In the genomic region with DNA sequence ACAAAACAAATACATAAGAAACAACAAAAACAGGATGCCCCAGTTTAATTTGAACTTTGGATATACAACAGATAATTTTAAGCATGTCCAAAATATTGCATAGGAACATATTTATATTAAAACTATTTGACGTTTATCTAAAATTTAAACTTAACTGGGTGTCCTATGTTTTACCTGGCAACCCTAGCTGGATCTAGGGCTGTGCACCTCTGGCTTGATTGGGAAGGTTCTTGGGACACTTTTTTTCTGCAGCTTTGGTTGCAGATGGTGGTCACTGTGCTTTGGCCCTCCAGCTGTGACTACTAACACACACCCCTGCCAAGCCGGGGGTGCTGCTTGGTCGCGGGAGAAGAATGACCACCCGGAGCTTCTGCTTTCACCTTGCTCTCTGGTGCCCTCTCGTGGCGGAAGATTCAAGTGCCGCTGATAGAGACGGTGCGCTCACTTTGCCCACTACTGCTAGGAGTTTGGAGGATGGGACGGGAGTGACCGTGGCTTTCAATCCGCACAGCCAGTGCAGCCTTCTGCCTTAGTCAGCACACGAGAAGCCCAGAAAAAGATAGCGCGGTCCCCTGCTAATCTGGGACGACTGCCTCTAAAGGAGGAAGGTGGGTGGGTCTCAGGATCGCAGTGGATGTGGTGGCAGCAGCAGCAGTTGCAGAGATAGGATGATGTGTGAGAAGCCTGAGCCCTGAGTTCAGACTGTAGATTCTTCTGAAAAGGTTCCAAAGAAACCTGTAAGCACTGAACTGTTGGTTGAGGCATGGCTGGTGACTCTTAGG, we compare ENCODE assay signal across 9 cellular contexts. TPM values are rescaled to one million over a fixed set of nuclear protein-coding genes. Genes with fewer than 3 reads are reported as not detected.
DNase-seq lines count a peak whose midpoint lies in the region; ATAC-seq and TF ChIP-seq lines count a peak whose summit lies in the region.
"Had no signal": no experiment of that assay in that cellular context is flagged by ENCODE, and none has a peak within 500 bp of the region (broad histone marks: within the 10 kb centered on the region; RNA-seq: fewer than 3 reads in every experiment).

No MANE protein-coding gene starts in this region.

- peak; percentile 61 to 85 for ATAC-seq in left cardiac atrium
- ATAC-seq in HG02884 (IDR thresholded peaks at IDR 0.05; ENCODE audit: unreplicated experiment): no peak

- TF ChIP-seq POLR2A in adrenal gland (IDR thresholded peaks at IDR 0.05): no peak
- TF ChIP-seq POLR2A in prostate gland (IDR thresholded peaks at IDR 0.05): no peak
- TF ChIP-seq POLR2A in uterus (IDR thresholded peaks at IDR 0.05): no peak

- H3K27me3 ChIP-seq in GM06990 (replicated peaks; ENCODE audit: control insufficient read depth, insufficient read depth, low read length) (no peaks in the 10 kb centered on the region), MG63 (no peaks in the 10 kb centered on the region; the same call in 1 of the 2 replicates), adrenal gland (no peaks in the 10 kb centered on the region), prostate gland (replicated peaks; ENCODE audit: insufficient read depth) (no peaks in the 10 kb centered on the region), uterus (no peaks in the 10 kb centered on the region)

- H3K4me3 ChIP-seq in GM06990 (replicated peaks; ENCODE audit: low read depth, low read length): no peak overlapping the region
- H3K4me3 ChIP-seq in MG63: no peak overlapping the region
- H3K4me3 ChIP-seq in adrenal gland: no peak overlapping the region
- H3K4me3 ChIP-seq in prostate gland: no peak overlapping the region
- no peak overlapping the region for H3K4me3 ChIP-seq in uterus
- H3K4me3 ChIP-seq: skin epidermis had no signal

- WGBS in adrenal gland, 4 donors: 1 to 5% (median 3%) methylated on average over 6 to 18 of the region's 18 CpGs
- 2% methylated on average over 18 of the region's 18 CpGs for WGBS in prostate gland

- intact Hi-C loops in adrenal gland (cut with DNase I): no loop called here
- intact Hi-C loops in left cardiac atrium (cut with DNase I): loop anchor here in 1 of 2 donors (10.0 kb wide), 1 partner anchor 214 kb away; no protein-coding TSS in a partner anchor
- intact Hi-C loops in prostate gland (cut with DNase I): loop anchor here (5.0 kb wide), 1 partner anchor 216 kb away; no protein-coding TSS in a partner anchor
- intact Hi-C loops in uterus (cut with DNase I; ENCODE audit: low total_unique reads): no loop called here

- peak; percentile 35 for DNase-seq in GM06990 (ENCODE audit: extremely low read depth, insufficient read length)
- DNase-seq in MG63: peak; percentile 59
- peak; percentile 77 for DNase-seq in SW480 (ENCODE audit: low spot score)
- DNase-seq in adrenal gland: peak; percentile 70 to 89 (median 82)
- DNase-seq in left cardiac atrium: peak; percentile 82
- DNase-seq in prostate gland (ENCODE audit: low spot score): peak; percentile 68
- DNase-seq in uterus: peak; percentile 80 to 82

- no peaks in the 10 kb centered on the region for H3K36me3 ChIP-seq in GM06990 (ENCODE audit: control insufficient read depth, insufficient read depth, low read length)
- H3K36me3 ChIP-seq in MG63: no peaks in the 10 kb centered on the region
- no peaks in the 10 kb centered on the region for H3K36me3 ChIP-seq in adrenal gland (replicated peaks in 1 of 2)
- H3K36me3 ChIP-seq in prostate gland: no peaks in the 10 kb centered on the region
- no peaks in the 10 kb centered on the region for H3K36me3 ChIP-seq in uterus

- TF ChIP-seq CTCF in GM06990 (IDR thresholded peaks at IDR 0.05; ENCODE audit: insufficient read depth, low read length, poor library complexity, severe bottlenecking) (peak; percentile 91), adrenal gland (IDR thresholded peaks at IDR 0.05) (peak; percentile 59 to 92 (median 74)), prostate gland (IDR thresholded peaks at IDR 0.05) (peak; percentile 63 to 83 (median 78)), uterus (IDR thresholded peaks at IDR 0.05) (peak; percentile 70 to 91 (median 76))

- H3K4me1 ChIP-seq in adrenal gland (replicated peaks in 1 of 2) (no peaks in the 10 kb centered on the region), prostate gland (replicated peaks) (no peaks in the 10 kb centered on the region), uterus (no peaks in the 10 kb centered on the region)

- no peaks in the 10 kb centered on the region for H3K9me3 ChIP-seq in MG63
- H3K9me3 ChIP-seq in adrenal gland (replicated peaks in 1 of 3): no peaks in the 10 kb centered on the region
- H3K9me3 ChIP-seq in prostate gland: no peaks in the 10 kb centered on the region
- no peaks in the 10 kb centered on the region for H3K9me3 ChIP-seq in uterus

- H3K27ac ChIP-seq in adrenal gland (no peak overlapping the region), prostate gland (no peak overlapping the region), uterus (no peak overlapping the region)
- H3K27ac ChIP-seq: skin epidermis had no signal

RNA-seq across cellular contexts. Expression of a gene that starts 6.7 kb away (rescaled TPM):
- not detected in 2 replicates for total RNA-seq in MG63 (2014; rRNA removed; shearing (Covaris generic); ENCODE audit: low replicate concordance)
- total RNA-seq in adrenal gland: not detected
- under 1 TPM in 1 of 3 donors, not detected in 2; 0.10 TPM for polyA plus RNA-seq in adrenal gland
- total RNA-seq in left cardiac atrium: not detected
- 1 to 10 TPM in 1 of 2 donors, not detected in 1; 8.6 TPM for total RNA-seq in prostate gland
- not detected for total RNA-seq in uterus
